8 cellular contexts compared by ENCODE assay signal in the genomic region with DNA sequence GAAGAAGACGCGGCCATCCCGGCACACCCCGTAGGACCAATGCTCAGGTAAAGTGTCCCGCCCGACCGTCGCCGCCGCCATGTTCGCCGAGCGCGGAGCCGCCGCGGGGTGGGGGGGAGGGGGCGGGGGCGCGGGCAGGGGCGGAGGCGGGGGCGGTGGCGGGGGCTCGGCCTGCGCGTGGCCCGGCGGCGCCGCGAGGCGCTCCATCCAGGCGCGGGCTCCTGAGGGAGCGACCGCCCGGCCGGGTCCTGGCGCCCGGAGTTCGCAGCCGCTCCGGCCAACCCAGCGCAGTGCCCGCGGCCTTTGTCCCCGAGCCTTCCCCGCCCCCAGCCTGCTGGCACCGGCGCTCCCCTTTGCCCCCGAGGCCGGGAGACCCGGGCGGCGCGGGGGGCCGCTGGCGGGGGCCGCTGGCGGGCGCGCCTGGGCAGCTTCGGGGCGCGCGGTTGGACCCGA. TPM values are rescaled to one million over a fixed set of nuclear protein-coding genes. Genes with fewer than 3 reads are reported as not detected.
DNase-seq lines count a peak whose midpoint lies in the region; ATAC-seq and TF ChIP-seq lines count a peak whose summit lies in the region.

A gene with protein sequence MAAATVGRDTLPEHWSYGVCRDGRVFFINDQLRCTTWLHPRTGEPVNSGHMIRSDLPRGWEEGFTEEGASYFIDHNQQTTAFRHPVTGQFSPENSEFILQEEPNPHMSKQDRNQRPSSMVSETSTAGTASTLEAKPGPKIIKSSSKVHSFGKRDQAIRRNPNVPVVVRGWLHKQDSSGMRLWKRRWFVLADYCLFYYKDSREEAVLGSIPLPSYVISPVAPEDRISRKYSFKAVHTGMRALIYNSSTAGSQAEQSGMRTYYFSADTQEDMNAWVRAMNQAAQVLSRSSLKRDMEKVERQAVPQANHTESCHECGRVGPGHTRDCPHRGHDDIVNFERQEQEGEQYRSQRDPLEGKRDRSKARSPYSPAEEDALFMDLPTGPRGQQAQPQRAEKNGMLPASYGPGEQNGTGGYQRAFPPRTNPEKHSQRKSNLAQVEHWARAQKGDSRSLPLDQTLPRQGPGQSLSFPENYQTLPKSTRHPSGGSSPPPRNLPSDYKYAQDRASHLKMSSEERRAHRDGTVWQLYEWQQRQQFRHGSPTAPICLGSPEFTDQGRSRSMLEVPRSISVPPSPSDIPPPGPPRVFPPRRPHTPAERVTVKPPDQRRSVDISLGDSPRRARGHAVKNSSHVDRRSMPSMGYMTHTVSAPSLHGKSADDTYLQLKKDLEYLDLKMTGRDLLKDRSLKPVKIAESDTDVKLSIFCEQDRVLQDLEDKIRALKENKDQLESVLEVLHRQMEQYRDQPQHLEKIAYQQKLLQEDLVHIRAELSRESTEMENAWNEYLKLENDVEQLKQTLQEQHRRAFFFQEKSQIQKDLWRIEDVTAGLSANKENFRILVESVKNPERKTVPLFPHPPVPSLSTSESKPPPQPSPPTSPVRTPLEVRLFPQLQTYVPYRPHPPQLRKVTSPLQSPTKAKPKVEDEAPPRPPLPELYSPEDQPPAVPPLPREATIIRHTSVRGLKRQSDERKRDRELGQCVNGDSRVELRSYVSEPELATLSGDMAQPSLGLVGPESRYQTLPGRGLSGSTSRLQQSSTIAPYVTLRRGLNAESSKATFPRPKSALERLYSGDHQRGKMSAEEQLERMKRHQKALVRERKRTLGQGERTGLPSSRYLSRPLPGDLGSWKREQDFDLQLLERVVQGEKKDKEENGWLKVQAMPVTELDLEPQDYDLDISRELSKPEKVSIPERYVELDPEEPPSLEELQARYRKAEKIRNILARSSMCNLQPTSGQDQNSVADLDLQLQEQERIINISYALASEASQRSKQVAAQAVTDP (minus strand): TSS at position 94 of the 453 bp plus-strand sequence. CDS start 13 bp downstream, at position 81.

- peaks cover 6% of the 10 kb centered on the region; the same call in 1 of the 2 replicates for H3F3A ChIP-seq in MM.1S (ENCODE audit: insufficient read depth, low read length)

- H3K9ac ChIP-seq in MM.1S (ENCODE audit: low read length): peak within 1 kb of the TSS; percentile 85
- peak within 1 kb of the TSS in 1 of 2 donors; percentile 71 for H3K9ac ChIP-seq in liver (ENCODE audit: low read depth in 1 of 2, low read length in 2 of 2)

- ATAC-seq in HG02970 (IDR thresholded peaks at IDR 0.05; ENCODE audit: low FRiP score, unreplicated experiment): no peak
- ATAC-seq in GM19324 (IDR thresholded peaks at IDR 0.05; ENCODE audit: low FRiP score, unreplicated experiment): no peak

- H3K4me2 ChIP-seq in MM.1S (ENCODE audit: low read depth, low read length): peak within 1 kb of the TSS; percentile 91

- H3K4me1 ChIP-seq in MM.1S (ENCODE audit: low read length): 0 out of 2 replicates have a peak, but pooled peaks cover 4% of the 10 kb centered on the region
- H3K4me1 ChIP-seq in liver (ENCODE audit: control insufficient read depth in 4 of 4, insufficient read depth in 4 of 4, low read length in 3 of 4): peaks cover 0 to 20% (median 12%) of the 10 kb centered on the region in 4 donors
- peaks cover 10% of the 10 kb centered on the region for H3K4me1 ChIP-seq in thymus (ENCODE audit: control insufficient read depth, insufficient read depth, low read length)

- H3K27ac ChIP-seq in MM.1S (ENCODE audit: low read length) (peak within 1 kb of the TSS; percentile 45; the same call in 1 of the 2 replicates), liver (ENCODE audit: low read depth in 1 of 2, low read length in 2 of 2) (peak within 1 kb of the TSS; percentile 78 to 94), thymus (ENCODE audit: low read depth) (no peak within 1 kb of the TSS)

- TF ChIP-seq RAD21 in liver (IDR thresholded peaks at IDR 0.05): no peak

- H3K9me3 ChIP-seq in MM.1S (replicated peaks; ENCODE audit: insufficient read depth, low read length) (no peaks in the 10 kb centered on the region), liver (ENCODE audit: control insufficient read depth in 4 of 4, low read length in 3 of 4) (no peaks in the 10 kb centered on the region), thymus (ENCODE audit: control insufficient read depth) (no peaks in the 10 kb centered on the region)

- H3K9me2 ChIP-seq in MM.1S (replicated peaks; ENCODE audit: insufficient read depth, low read length): no peaks in the 10 kb centered on the region

- H3K79me2 ChIP-seq in MM.1S (ENCODE audit: low read length): peaks cover 89% of the 10 kb centered on the region

- H4K20me1 ChIP-seq in MM.1S (ENCODE audit: insufficient read depth, low read length): no peaks in the 10 kb centered on the region

- DNase-seq in GM12864 (ENCODE audit: low read depth) (no peak), MM.1S (no peak), cardiac fibroblast (ENCODE audit: low read depth in 2 of 2) (no peak), NCI-H2171 treated with DMSO at 0.1 percent for 48 hours (lab: John Stamatoyannopoulos, UW) (no peak)

- peak within 1 kb of the TSS; percentile 51 for H3K4me3 ChIP-seq in GM12864 (ENCODE audit: low read depth, low read length)
- peak within 1 kb of the TSS; percentile 92 for H3K4me3 ChIP-seq in MM.1S (ENCODE audit: low read length)
- H3K4me3 ChIP-seq in cardiac fibroblast (replicated peaks in 1 of 2; ENCODE audit: low read depth in 2 of 2, low read length in 2 of 2): peak within 1 kb of the TSS; percentile 42 to 46
- peak within 1 kb of the TSS; percentile 72 to 90 (median 85) for H3K4me3 ChIP-seq in liver (ENCODE audit: low read depth in 1 of 3, low read length in 3 of 3)
- peak within 1 kb of the TSS; percentile 85 for H3K4me3 ChIP-seq in thymus (ENCODE audit: low read length)

- WGBS in liver: 1% methylated on average over 68 of the region's 68 CpGs
- whole genome bisulfite sequencing in thymus: under 1% methylated on average over 53 of the region's 68 CpGs

- H3K27me3 ChIP-seq in MM.1S (replicated peaks; ENCODE audit: insufficient read depth, low read length) (no peaks in the 10 kb centered on the region), liver (ENCODE audit: control insufficient read depth in 4 of 4, insufficient read depth in 4 of 4, low read length in 3 of 4) (no peaks in the 10 kb centered on the region), thymus (ENCODE audit: control insufficient read depth, insufficient read depth) (peaks cover 6% of the 10 kb centered on the region)

- H3K36me3 ChIP-seq in MM.1S (replicated peaks; ENCODE audit: insufficient read depth, low read length) (no peaks in the 10 kb centered on the region), liver (ENCODE audit: control insufficient read depth in 4 of 4, insufficient read depth in 3 of 4, low read depth in 1 of 4, low read length in 3 of 4) (peaks cover 0 to 2% (median 0%) of the 10 kb centered on the region in 4 donors), thymus (ENCODE audit: control insufficient read depth, insufficient read depth) (no peaks in the 10 kb centered on the region)

- TF ChIP-seq CTCF in GM12864 (IDR thresholded peaks at IDR 0.05; ENCODE audit: low read depth, low read length, missing control alignments) (no peak), MM.1S (IDR thresholded peaks at IDR 0.05; ENCODE audit: low read length) (no peak), cardiac fibroblast (IDR thresholded peaks at IDR 0.05; ENCODE audit: low read depth, low read length) (no peak), liver (IDR thresholded peaks at IDR 0.05; ENCODE audit: low read depth, low read length, missing input control) (no peak)

- H2AFZ ChIP-seq in MM.1S (ENCODE audit: low read length): peak within 1 kb of the TSS; percentile 87

TF ChIP-seq in liver, 16 proteins besides CTCF, POLR2A, EP300 and RAD21:
- TF ChIP-seq, protein P1, sequence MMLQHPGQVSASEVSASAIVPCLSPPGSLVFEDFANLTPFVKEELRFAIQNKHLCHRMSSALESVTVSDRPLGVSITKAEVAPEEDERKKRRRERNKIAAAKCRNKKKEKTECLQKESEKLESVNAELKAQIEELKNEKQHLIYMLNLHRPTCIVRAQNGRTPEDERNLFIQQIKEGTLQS (IDR thresholded peaks at IDR 0.05): no peak
- TF ChIP-seq HNF4A (conservative IDR thresholded peaks at IDR 0.05): no peak
- TF ChIP-seq FOXA2 (IDR thresholded peaks at IDR 0.05): no peak
- TF ChIP-seq, protein P2, sequence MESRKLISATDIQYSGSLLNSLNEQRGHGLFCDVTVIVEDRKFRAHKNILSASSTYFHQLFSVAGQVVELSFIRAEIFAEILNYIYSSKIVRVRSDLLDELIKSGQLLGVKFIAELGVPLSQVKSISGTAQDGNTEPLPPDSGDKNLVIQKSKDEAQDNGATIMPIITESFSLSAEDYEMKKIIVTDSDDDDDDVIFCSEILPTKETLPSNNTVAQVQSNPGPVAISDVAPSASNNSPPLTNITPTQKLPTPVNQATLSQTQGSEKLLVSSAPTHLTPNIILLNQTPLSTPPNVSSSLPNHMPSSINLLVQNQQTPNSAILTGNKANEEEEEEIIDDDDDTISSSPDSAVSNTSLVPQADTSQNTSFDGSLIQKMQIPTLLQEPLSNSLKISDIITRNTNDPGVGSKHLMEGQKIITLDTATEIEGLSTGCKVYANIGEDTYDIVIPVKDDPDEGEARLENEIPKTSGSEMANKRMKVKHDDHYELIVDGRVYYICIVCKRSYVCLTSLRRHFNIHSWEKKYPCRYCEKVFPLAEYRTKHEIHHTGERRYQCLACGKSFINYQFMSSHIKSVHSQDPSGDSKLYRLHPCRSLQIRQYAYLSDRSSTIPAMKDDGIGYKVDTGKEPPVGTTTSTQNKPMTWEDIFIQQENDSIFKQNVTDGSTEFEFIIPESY (IDR thresholded peaks at IDR 0.05): no peak

RNA-seq across cellular contexts. Expression of the gene that starts here (rescaled TPM):
- total RNA-seq in liver: 10 to 100 TPM in 1 of 2 donors, 1 to 10 TPM in 1; 6.1 to 28.8 TPM
- polyA plus RNA-seq in liver (1 to 10 TPM; 7.3 to 9.7 TPM), thymus (7.3 TPM)
